23 cellular contexts compared by ENCODE assay signal in the genomic region with DNA sequence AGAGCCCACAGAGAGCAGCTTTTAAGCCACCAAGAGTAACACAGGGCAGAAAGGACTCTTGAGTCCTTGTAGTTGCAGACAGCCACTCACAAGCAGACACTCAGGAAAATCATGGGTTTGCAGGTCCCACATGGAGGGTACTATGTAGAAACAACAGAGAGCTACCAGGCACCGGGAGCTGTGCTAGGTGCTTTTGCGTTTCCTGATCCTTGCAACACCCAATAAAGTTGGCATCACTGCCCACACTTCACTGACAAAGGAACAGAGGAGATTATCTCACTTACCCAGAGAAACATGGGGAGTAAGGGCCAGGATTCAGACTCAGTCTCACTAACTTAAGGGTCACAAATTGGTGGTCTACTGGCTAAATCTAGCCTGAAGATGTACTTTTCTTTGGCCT. TPM values are rescaled to one million over a fixed set of nuclear protein-coding genes. Genes with fewer than 3 reads are reported as not detected.
DNase-seq lines count a peak whose midpoint lies in the region; ATAC-seq, FAIRE-seq and TF ChIP-seq lines count a peak whose summit lies in the region.
"Had no signal": no experiment of that assay in that cellular context is flagged by ENCODE, and none has a peak within 500 bp of the region (broad histone marks: within the 10 kb centered on the region; RNA-seq: fewer than 3 reads in every experiment).

No MANE protein-coding gene starts in this region.

- no peak overlapping the region for H3K9ac ChIP-seq in HepG2 (ENCODE audit: insufficient read depth, low read depth, low read length)
- no peak overlapping the region for H3K9ac ChIP-seq in H1 (replicated peaks in 1 of 4; ENCODE audit: extremely low read depth in 1 of 4, low read depth in 3 of 4, low read length in 3 of 4)
- H3K9ac ChIP-seq: BLaER1 treated with 17β-estradiol and CSF1 and Interleukin-3, amounts not matched to agents 10 nM and 100 nM had no signal

- H3K36me3 ChIP-seq in right lobe of liver (no peaks in the 10 kb centered on the region), HepG2 (replicated peaks in 1 of 2; ENCODE audit: control insufficient read depth in 1 of 2, insufficient read depth in 2 of 2, low read length in 2 of 2) (no peaks in the 10 kb centered on the region), H1 (ENCODE audit: control insufficient read depth in 2 of 4, insufficient read depth in 4 of 4, low read length in 3 of 4) (no peaks in the 10 kb centered on the region), osteoblast (ENCODE audit: insufficient read depth, low read length) (no peaks in the 10 kb centered on the region), vagina (no peaks in the 10 kb centered on the region)
- H3K36me3 ChIP-seq: BE2C had no signal

- no peaks in the 10 kb centered on the region; the same call in 1 of the 2 replicates for H3K23me2 ChIP-seq in H1 (ENCODE audit: low read depth, low read length)

- no peak overlapping the region for H3K14ac ChIP-seq in H1 (ENCODE audit: insufficient read length)

- no peak for TF ChIP-seq POLR2A in right lobe of liver (IDR thresholded peaks at IDR 0.05)
- no peak for TF ChIP-seq POLR2A in HepG2 (IDR thresholded peaks at IDR 0.05; ENCODE audit: insufficient read depth in 1 of 2, low read depth in 2 of 2, low read length in 2 of 2)
- TF ChIP-seq POLR2A in H1 (IDR thresholded peaks at IDR 0.05; ENCODE audit: control extremely low read depth in 1 of 2, low read depth in 2 of 2, low read length in 2 of 2), result no peak
- TF ChIP-seq POLR2A in vagina (IDR thresholded peaks at IDR 0.05), result no peak

- H4K5ac ChIP-seq in H1 (ENCODE audit: insufficient read length, low read depth, low read length), result no peak overlapping the region

- H2BK15ac ChIP-seq in H1 (ENCODE audit: low read length), result no peak overlapping the region

- in situ Hi-C loops in HepG2 (cut with HindIII; ENCODE audit: extremely low pct_ligation_motif_present, low pct_unique_long_range_greater_than_20kb), result no loop called here

- no peak for DNase-seq in right lobe of liver
- DNase-seq in HepG2 (ENCODE audit: low spot score), result no peak
- DNase-seq in H1 (ENCODE audit: low read depth in 1 of 2, low spot score in 2 of 2), result no peak
- no peak for DNase-seq in left lobe of liver (ENCODE audit: low spot score)
- DNase-seq in osteoblast (ENCODE audit: insufficient read length, low spot score, missing footprints), result no peak
- DNase-seq in NCI-H748 (lab: John Stamatoyannopoulos, UW; ENCODE audit: unreplicated experiment), result no peak
- DNase-seq in vagina (ENCODE audit: extremely low spot score in 2 of 2), result no peak
- DNase-seq in NOMO-1 (lab: John Stamatoyannopoulos, UW; ENCODE audit: unreplicated experiment in 2 of 2), result no peak
- DNase-seq: ACHN; AML-193; BE2C; CD4-positive, alpha-beta T cell; CD8-positive, alpha-beta memory T cell; DMS79 treated with DMSO at 0.1 percent for 48 hours; GF-D8; GOT3; H7; HCEC 1CT had no signal

- no peak overlapping the region for H2AFZ ChIP-seq in HepG2 (ENCODE audit: low read length)
- H2AFZ ChIP-seq in H1 (ENCODE audit: low read length), result peak overlapping the region; percentile 56; the same call in 1 of the 2 replicates
- H2AFZ ChIP-seq in osteoblast (ENCODE audit: low read length), result peak overlapping the region; percentile 6

- H4K20me1 ChIP-seq in HepG2 (ENCODE audit: insufficient read depth, low read length), result no peaks in the 10 kb centered on the region
- H4K20me1 ChIP-seq in H1 (replicated peaks in 1 of 2; ENCODE audit: control insufficient read depth in 1 of 2, insufficient read depth in 2 of 2, low read length in 2 of 2), result no peaks in the 10 kb centered on the region
- no peaks in the 10 kb centered on the region for H4K20me1 ChIP-seq in osteoblast (ENCODE audit: insufficient read depth, low read length)
- H4K20me1 ChIP-seq: BLaER1 treated with 17β-estradiol and CSF1 and Interleukin-3, amounts not matched to agents 10 nM and 100 nM had no signal

- no peak for TF ChIP-seq CTCF in right lobe of liver (IDR thresholded peaks at IDR 0.05)
- no peak for TF ChIP-seq CTCF in HepG2 (CRISPR knock-in tag; IDR thresholded peaks at IDR 0.05)
- no peak for TF ChIP-seq CTCF in H1 (IDR thresholded peaks at IDR 0.05; ENCODE audit: control extremely low read depth in 1 of 3, insufficient read depth in 1 of 3, low read depth in 1 of 3, low read length in 3 of 3)
- no peak for TF ChIP-seq CTCF in osteoblast (IDR thresholded peaks at IDR 0.05; ENCODE audit: extremely low read depth, low read depth, low read length)
- TF ChIP-seq CTCF in vagina (IDR thresholded peaks at IDR 0.05), result no peak

- H3K4me2 ChIP-seq in HepG2 (ENCODE audit: low read depth, low read length) (no peak overlapping the region), H1 (ENCODE audit: insufficient read depth in 1 of 2, low read depth in 2 of 2, low read length in 2 of 2) (no peak overlapping the region), osteoblast (ENCODE audit: insufficient read depth, low read length) (no peak overlapping the region)
- H3K4me2 ChIP-seq: BLaER1 treated with 17β-estradiol and CSF1 and Interleukin-3, amounts not matched to agents 10 nM and 100 nM had no signal

- intact Hi-C loops in right lobe of liver (cut with DNase I), result no loop called here
- intact Hi-C loops in HepG2 (cut with micrococcal nuclease; ENCODE audit: unreplicated experiment), result no loop called here
- intact Hi-C loops in vagina (cut with DNase I), result no loop called here

- H2BK5ac ChIP-seq in H1 (ENCODE audit: low read depth, low read length), result no peak overlapping the region

- ATAC-seq in right lobe of liver (peak in 3 of 4 donors; percentile 13 to 32 (median 23)), HepG2 (no peak), left lobe of liver (peak; percentile 53)

- no peak overlapping the region for H2BK12ac ChIP-seq in H1 (ENCODE audit: low read depth, low read length)

- H3K4me1 ChIP-seq in right lobe of liver (peaks cover 0 to 16% (median 5%) of the 10 kb centered on the region in 4 donors), HepG2 (ENCODE audit: insufficient read depth, low read length) (peaks cover 30% of the 10 kb centered on the region), H1 (replicated peaks in 1 of 4; ENCODE audit: control insufficient read depth in 3 of 4, insufficient read depth in 4 of 4, low read length in 3 of 4) (no peaks in the 10 kb centered on the region), osteoblast (ENCODE audit: insufficient read depth, low read length) (peaks cover 27% of the 10 kb centered on the region), vagina (no peaks in the 10 kb centered on the region)
- H3K4me1 ChIP-seq: BE2C had no signal

- H3K79me2 ChIP-seq in HepG2 (ENCODE audit: insufficient read depth, low read length) (no peaks in the 10 kb centered on the region), H1 (ENCODE audit: control insufficient read depth in 1 of 2, insufficient read depth in 2 of 2, low read length in 2 of 2) (no peaks in the 10 kb centered on the region), osteoblast (ENCODE audit: insufficient read depth, low read length) (no peaks in the 10 kb centered on the region)

- CTCF ChIA-PET in HepG2 (lab: Yijun Ruan, JAX; ENCODE audit: low intra/inter-chr PET ratio, low total read pairs), result no interaction called here
- CTCF ChIA-PET in H1 (lab: Charles Lee; ENCODE audit: partially characterized antibody), result interaction anchor here (1.1 to 2.3 kb wide), 3 partner anchors 11 to 66 kb away, joined by 3 to 7 read pairs (median 5); no protein-coding TSS in a partner anchor

- no peaks in the 10 kb centered on the region for H3K9me3 ChIP-seq in right lobe of liver
- H3K9me3 ChIP-seq in HepG2 (ENCODE audit: low read length), result no peaks in the 10 kb centered on the region
- no peaks in the 10 kb centered on the region for H3K9me3 ChIP-seq in H1 (ENCODE audit: insufficient read depth in 2 of 2, low read depth in 1 of 2, low read length in 1 of 2)
- H3K9me3 ChIP-seq in osteoblast (ENCODE audit: low read depth, low read length), result no peaks in the 10 kb centered on the region
- no peaks in the 10 kb centered on the region for H3K9me3 ChIP-seq in vagina
- H3K9me3 ChIP-seq: BE2C; BLaER1 treated with 17β-estradiol and CSF1 and Interleukin-3, amounts not matched to agents 10 nM and 100 nM had no signal

- H3K27me3 ChIP-seq in right lobe of liver, result no peaks in the 10 kb centered on the region
- no peaks in the 10 kb centered on the region; a peak in 2 of 5 replicates for H3K27me3 ChIP-seq in HepG2 (ENCODE audit: control insufficient read depth in 1 of 2, insufficient read depth in 2 of 2, low read length in 2 of 2)
- no peaks in the 10 kb centered on the region for H3K27me3 ChIP-seq in H1 (replicated peaks in 1 of 4; ENCODE audit: control insufficient read depth in 3 of 4, extremely low read depth in 1 of 4, insufficient read depth in 3 of 4, low read length in 3 of 4)
- no peaks in the 10 kb centered on the region for H3K27me3 ChIP-seq in osteoblast (ENCODE audit: insufficient read depth, low read length)
- H3K27me3 ChIP-seq in vagina, result no peaks in the 10 kb centered on the region
- H3K27me3 ChIP-seq: BE2C; BLaER1 treated with 17β-estradiol and CSF1 and Interleukin-3, amounts not matched to agents 10 nM and 100 nM had no signal

- POLR2A ChIA-PET in HepG2 (lab: Yijun Ruan, JAX), result interaction anchor here (1.4 kb wide), 1 partner anchor 18 kb away, joined by 3 read pairs; no protein-coding TSS in a partner anchor
- POLR2A ChIA-PET in H1 (lab: Charles Lee; ENCODE audit: partially characterized antibody), result no interaction called here

- TF ChIP-seq RAD21 in HepG2 (CRISPR knock-in tag; IDR thresholded peaks at IDR 0.05) (no peak), H1 (IDR thresholded peaks at IDR 0.05 in 1 of 2, conservative IDR thresholded peaks at IDR 0.05 in 1 of 2; ENCODE audit: low read depth in 2 of 2, low read length in 2 of 2) (no peak)

- no CpG with 5 or more reads among the region's 2 CpGs for WGBS in right lobe of liver (ENCODE audit: insufficient coverage, low coverage, low lambda C conversion rate, missing lambda C conversion rate)
- 66% methylated on average over 2 of the region's 2 CpGs for WGBS in HepG2 (ENCODE audit: low lambda C conversion rate)
- WGBS in H1 (ENCODE audit: extremely low coverage in 1 of 2, insufficient coverage in 1 of 2, insufficient read length in 1 of 2, insufficient replicate concordance in 2 of 2, low coverage in 1 of 2, low lambda C conversion rate in 2 of 2, missing lambda C conversion rate in 1 of 2), 2 experiments, result 87% methylated on average over 2 of the region's 2 CpGs; no CpG with 5 or more reads in 1 of the 2 experiments

- H3K4ac ChIP-seq in H1 (replicated peaks; ENCODE audit: insufficient read length, low read depth, low read length), result no peak overlapping the region

- H4K91ac ChIP-seq in H1 (replicated peaks; ENCODE audit: insufficient read length, low read length), result no peak overlapping the region

- H3K4me3 ChIP-seq in right lobe of liver, result no peak overlapping the region
- no peak overlapping the region for H3K4me3 ChIP-seq in HepG2 (replicated peaks in 1 of 3; ENCODE audit: insufficient read depth in 1 of 3, low read depth in 2 of 3, low read length in 3 of 3)
- no peak overlapping the region for H3K4me3 ChIP-seq in H1 (ENCODE audit: extremely low read depth in 1 of 4, insufficient read depth in 2 of 4, low read depth in 3 of 4, low read length in 4 of 4)
- H3K4me3 ChIP-seq in osteoblast (ENCODE audit: insufficient read depth, low read length), result no peak overlapping the region
- H3K4me3 ChIP-seq in vagina, result no peak overlapping the region
- H3K4me3 ChIP-seq: BLaER1 treated with 17β-estradiol and CSF1 and Interleukin-3, amounts not matched to agents 10 nM and 100 nM had no signal

- H3K56ac ChIP-seq in H1 (replicated peaks; ENCODE audit: insufficient read length, low read depth, low read length), result no peak overlapping the region

- no peak for TF ChIP-seq EP300 in HepG2 (IDR thresholded peaks at IDR 0.05; ENCODE audit: low read depth in 2 of 2, low read length in 2 of 2)
- no peak for TF ChIP-seq EP300 in HepG2 (CRISPR knock-in tag; IDR thresholded peaks at IDR 0.05; ENCODE audit: borderline replicate concordance)
- no peak for TF ChIP-seq EP300 in H1 (IDR thresholded peaks at IDR 0.05; ENCODE audit: borderline replicate concordance in 1 of 2, low read depth in 2 of 2, low read length in 2 of 2)

- H2BK120ac ChIP-seq in H1 (replicated peaks; ENCODE audit: low read depth, low read length), result no peak overlapping the region

- no peak overlapping the region for H3K18ac ChIP-seq in H1 (ENCODE audit: extremely low read depth, low read length)

- H3K23ac ChIP-seq in H1 (ENCODE audit: insufficient read length), result no peak overlapping the region

- H3K27ac ChIP-seq in right lobe of liver, result no peak overlapping the region
- H3K27ac ChIP-seq in HepG2 (ENCODE audit: extremely low read length, insufficient read depth, low read length), result no peak overlapping the region
- no peak overlapping the region for H3K27ac ChIP-seq in H1 (ENCODE audit: low read depth, low read length)
- no peak overlapping the region for H3K27ac ChIP-seq in osteoblast (ENCODE audit: low read depth, low read length)
- H3K27ac ChIP-seq in vagina, result no peak overlapping the region
- H3K27ac ChIP-seq: 22Rv1; BLaER1 treated with 17β-estradiol and CSF1 and Interleukin-3, amounts not matched to agents 10 nM and 100 nM had no signal

- no peaks in the 10 kb centered on the region for H3K79me1 ChIP-seq in H1 (ENCODE audit: low read depth, low read length)

- H4K8ac ChIP-seq in H1 (ENCODE audit: extremely low read depth, insufficient read depth, low read length), result no peak overlapping the region

- no peak overlapping the region for H2AK5ac ChIP-seq in H1 (ENCODE audit: low read depth, low read length)

- no peak overlapping the region for H2BK20ac ChIP-seq in H1 (ENCODE audit: low read length)

- FAIRE-seq in HepG2 (lab: Jason Lieb, UNC) (no peak), H1 (lab: Jason Lieb, UNC) (no peak)
- FAIRE-seq: A204.1, GM12891, GM18507 had no signal

- no TSS peak for BruUV-seq in HepG2 (replicated peaks; lab: Mats Ljungman, UMichigan)

RNA-seq across cellular contexts. Expression of a gene that starts 32.5 kb away (rescaled TPM):
- total RNA-seq in right lobe of liver, result 100 to 1,000 TPM; 176 to 239 (median 210) TPM
- 384 and 709 TPM in 2 replicates for total RNA-seq in HepG2 (2016; rRNA removed; fragmentation: Illumina TruSeq; extraction: Trizol)
- total RNA-seq in HepG2 (2016; cell fraction: cytosol; rRNA removed; fragmentation: Illumina TruSeq; extraction: Trizol; ENCODE audit: low read depth), result 49.4 and 52.0 TPM in 2 replicates
- 384 and 712 TPM in 2 replicates for total RNA-seq in HepG2 (2016; cell fraction: insoluble cytoplasmic fraction; rRNA removed; fragmentation: Illumina TruSeq; extraction: Trizol)
- total RNA-seq in HepG2 (2016; cell fraction: membrane; rRNA removed; fragmentation: Illumina TruSeq; extraction: Trizol), result 128 and 149 TPM in 2 replicates
- total RNA-seq in HepG2 (2016; cell fraction: nucleus; rRNA removed; fragmentation: Illumina TruSeq; extraction: Trizol), result 204 and 212 TPM in 2 replicates
- polyA plus RNA-seq in HepG2 (2011; rRNA removed), result 102 and 106 TPM in 2 replicates
- polyA plus RNA-seq in HepG2 (2011; cell fraction: cytosol; rRNA removed), result 66.0 and 86.9 TPM in 2 replicates
- 34.9 and 38.3 TPM in 2 replicates for polyA plus RNA-seq in HepG2 (2011; cell fraction: nucleus; rRNA removed)
- polyA plus RNA-seq in HepG2 (2012), result 149 and 200 TPM in 2 replicates
- polyA plus RNA-seq in HepG2 (2016; cell fraction: cytosol; fragmentation: Illumina TruSeq; extraction: Trizol; ENCODE audit: low read depth), result 39.8 and 47.1 TPM in 2 replicates
- 442 and 506 TPM in 2 replicates for polyA plus RNA-seq in HepG2 (2016; cell fraction: insoluble cytoplasmic fraction; fragmentation: Illumina TruSeq; extraction: Trizol; ENCODE audit: low read depth)
- polyA plus RNA-seq in HepG2 (2016; cell fraction: membrane; fragmentation: Illumina TruSeq; extraction: Trizol; ENCODE audit: low read depth), result 90.4 and 101 TPM in 2 replicates
- 131 and 143 TPM in 2 replicates for polyA plus RNA-seq in HepG2 (2016; cell fraction: nucleus; fragmentation: Illumina TruSeq; extraction: Trizol; ENCODE audit: insufficient read depth, low read depth)
- 198 and 668 TPM in 2 replicates for polyA minus RNA-seq in HepG2 (2011; rRNA and poly(A)+ RNA removed; ENCODE audit: low replicate concordance)
- 190 and 223 TPM in 2 replicates for polyA minus RNA-seq in HepG2 (2011; cell fraction: cytosol; rRNA and poly(A)+ RNA removed)
- polyA minus RNA-seq in HepG2 (2011; cell fraction: nucleus; rRNA and poly(A)+ RNA removed), result 207 and 220 TPM in 2 replicates
- 335 and 340 TPM in 2 replicates for total RNA-seq in H1 (2021; fragmentation: NEBNext Ultra II Directional; extraction: Animal tissue kit (Norgen Biotek cat#: 25700))
- 78.9 and 152 TPM in 2 replicates for polyA plus RNA-seq in H1 (2011; rRNA removed)
- polyA plus RNA-seq in H1 (2011; cell fraction: cytosol; rRNA removed), result 82.8 TPM
- polyA plus RNA-seq in H1 (2011; cell fraction: nucleus; rRNA removed), result 73.9 TPM
- 201 to 337 TPM (median 252 TPM) in 4 replicates for polyA plus RNA-seq in H1 (2012, experiment 1 of 2)
- 8.4 TPM for polyA plus RNA-seq in H1 (2012, experiment 2 of 2)
- 136 TPM for polyA plus RNA-seq in H1 (2013, experiment 1 of 2)
- 141 TPM for polyA plus RNA-seq in H1 (2013, experiment 2 of 2)
- 257 and 434 TPM in 2 replicates for polyA minus RNA-seq in H1 (2011; rRNA and poly(A)+ RNA removed)
- 197 TPM for polyA minus RNA-seq in H1 (2011; cell fraction: cytosol; rRNA and poly(A)+ RNA removed)
- polyA minus RNA-seq in H1 (2011; cell fraction: nucleus; rRNA and poly(A)+ RNA removed), result 146 TPM
- total RNA-seq in left lobe of liver, result 193 TPM
- 590 and 597 TPM in 2 replicates for total RNA-seq in osteoblast
- total RNA-seq in vagina, result 128 TPM
